24 cellular contexts compared by ENCODE assay signal in the genomic region with DNA sequence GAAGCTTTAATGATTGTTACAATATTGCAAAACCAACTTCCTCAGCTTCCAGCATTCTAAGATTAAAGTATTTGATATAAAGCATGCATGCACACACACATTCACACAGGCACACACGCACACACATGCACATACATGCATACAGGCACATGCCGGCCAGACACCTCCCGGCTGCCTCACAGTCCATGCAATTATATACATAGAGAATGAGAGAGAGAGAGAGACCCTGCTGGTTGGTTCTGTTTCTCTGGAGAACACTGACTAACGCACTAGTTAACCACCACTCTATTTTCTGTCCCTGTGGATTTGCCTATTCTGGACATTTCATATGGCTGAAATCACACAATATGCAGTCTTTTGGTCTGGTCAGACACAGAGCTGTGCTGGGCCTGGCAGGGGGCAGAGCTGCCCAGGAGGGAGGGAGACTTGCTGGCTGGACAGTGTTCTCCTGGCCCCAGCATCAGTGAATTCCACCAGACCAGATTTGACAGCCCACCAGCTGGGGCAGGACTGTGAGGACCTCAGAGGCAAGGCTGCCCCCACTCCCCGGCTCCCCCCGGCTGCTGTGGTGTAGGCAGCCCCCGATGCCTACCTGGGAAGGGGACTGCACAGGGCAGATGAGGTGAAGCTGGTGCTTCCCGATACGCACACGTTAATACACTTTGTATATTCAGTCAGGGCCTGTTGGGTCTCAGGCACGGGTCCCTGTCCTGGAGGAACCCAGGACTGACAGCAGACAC.
A peak's percentile ranks its signal among the peaks of the same experiment; 100 is the strongest.
DNase-seq lines count a peak whose midpoint lies in the region; ATAC-seq, FAIRE-seq and TF ChIP-seq lines count a peak whose summit lies in the region.
"Had no signal": no experiment of that assay in that cellular context is flagged by ENCODE, and none has a peak within 500 bp of the region (broad histone marks: within the 10 kb centered on the region; RNA-seq: fewer than 3 reads in every experiment).

No MANE protein-coding gene starts in this region.

- H3K4ac ChIP-seq in H1 (replicated peaks; ENCODE audit: insufficient read length, low read depth, low read length): no peak overlapping the region

- no peak for FAIRE-seq in H1 (lab: Jason Lieb, UNC)
- FAIRE-seq in kidney (lab: Jason Lieb, UNC): no peak
- FAIRE-seq: A204.1, G401.6, GM12878, GM19239, H54 had no signal

- POLR2A ChIA-PET in H1 (lab: Charles Lee; ENCODE audit: partially characterized antibody): no interaction called here

- H3K79me2 ChIP-seq in H1 (ENCODE audit: control insufficient read depth in 1 of 2, insufficient read depth in 2 of 2, low read length in 2 of 2) (no peaks in the 10 kb centered on the region), neural cell (replicated peaks; ENCODE audit: insufficient read depth, low read length) (no peaks in the 10 kb centered on the region)

- no peaks in the 10 kb centered on the region for H3K36me3 ChIP-seq in H1 (ENCODE audit: control insufficient read depth in 2 of 4, insufficient read depth in 4 of 4, low read length in 3 of 4)
- H3K36me3 ChIP-seq in neural cell (ENCODE audit: insufficient read depth, low read length): no peaks in the 10 kb centered on the region
- H3K36me3 ChIP-seq in kidney (ENCODE audit: control insufficient read depth in 1 of 2, insufficient read depth in 2 of 2, low read length in 2 of 2): no peaks in the 10 kb centered on the region
- H3K36me3 ChIP-seq: BLaER1, HAP-1 had no signal

- H2BK5ac ChIP-seq in H1 (ENCODE audit: low read depth, low read length): no peak overlapping the region

- H4K20me1 ChIP-seq in H1 (replicated peaks in 1 of 2; ENCODE audit: control insufficient read depth in 1 of 2, insufficient read depth in 2 of 2, low read length in 2 of 2): no peaks in the 10 kb centered on the region
- no peaks in the 10 kb centered on the region for H4K20me1 ChIP-seq in neural cell (ENCODE audit: insufficient read depth)
- H4K20me1 ChIP-seq: BLaER1 had no signal

- TF ChIP-seq POLR2A in H1 (IDR thresholded peaks at IDR 0.05; ENCODE audit: control extremely low read depth in 1 of 2, low read depth in 2 of 2, low read length in 2 of 2): no peak

- TF ChIP-seq EP300 in H1 (IDR thresholded peaks at IDR 0.05; ENCODE audit: borderline replicate concordance in 1 of 2, low read depth in 2 of 2, low read length in 2 of 2) (no peak), neural cell (conservative IDR thresholded peaks at IDR 0.05; ENCODE audit: poor library complexity, severe bottlenecking) (no peak)

- WGBS in H1 (ENCODE audit: extremely low coverage in 1 of 2, insufficient coverage in 1 of 2, insufficient read length in 1 of 2, insufficient replicate concordance in 2 of 2, low coverage in 1 of 2, low lambda C conversion rate in 2 of 2, missing lambda C conversion rate in 1 of 2), 2 experiments: 77% methylated on average over 9 of the region's 11 CpGs; no CpG with 5 or more reads in 1 of the 2 experiments

- intact Hi-C loops in Right ventricle myocardium inferior (cut with DNase I): no loop called here
- intact Hi-C loops in left ventricle myocardium superior (cut with micrococcal nuclease): no loop called here
- intact Hi-C loops in kidney (cut with DNase I): no loop called here

- H2AFZ ChIP-seq in H1 (ENCODE audit: low read length) (no peak overlapping the region), neural cell (ENCODE audit: low read depth, low read length) (no peak overlapping the region)
- H2AFZ ChIP-seq: GM23248 had no signal

- CTCF ChIA-PET in H1 (lab: Charles Lee; ENCODE audit: partially characterized antibody): interaction anchor here (0.8 to 1.1 kb wide), 2 partner anchors 75 to 325 kb away, joined by 3 read pairs; no protein-coding TSS in a partner anchor

- no peak for ATAC-seq in Right ventricle myocardium inferior
- no peak for ATAC-seq in left ventricle myocardium superior
- ATAC-seq: CD8-positive, alpha-beta T cell; GM12878 had no signal

- H3K14ac ChIP-seq in H1 (ENCODE audit: insufficient read length): no peak overlapping the region

- no peaks in the 10 kb centered on the region; a peak in 1 of 7 replicates for H3K27me3 ChIP-seq in H1 (replicated peaks in 1 of 4; ENCODE audit: control insufficient read depth in 3 of 4, extremely low read depth in 1 of 4, insufficient read depth in 3 of 4, low read length in 3 of 4)
- H3K27me3 ChIP-seq in neural cell (ENCODE audit: insufficient read depth, low read depth, low read length): no peaks in the 10 kb centered on the region
- H3K27me3 ChIP-seq: BLaER1 had no signal

- no peak overlapping the region for H3K56ac ChIP-seq in H1 (replicated peaks; ENCODE audit: insufficient read length, low read depth, low read length)

- DNase-seq in Right ventricle myocardium inferior (ENCODE audit: missing footprints) (peak; percentile 34), left ventricle myocardium superior (no peak), H1 (ENCODE audit: low read depth in 1 of 2, low spot score in 2 of 2) (no peak), retina (peak; percentile 57), kidney (no peak), NCI-H226 (no peak), H4 (ENCODE audit: low spot score) (no peak)
- DNase-seq: Caco-2; CD4-positive, CD25-positive, alpha-beta regulatory T cell; CD8-positive, alpha-beta T cell; DMS153; DND-41; GM23248; HFFc6 had no signal

- H3K27ac ChIP-seq in H1 (ENCODE audit: low read depth, low read length) (no peak overlapping the region), neural cell (ENCODE audit: low read length) (peak overlapping the region; percentile 53), kidney (ENCODE audit: low read depth in 2 of 2, low read length in 2 of 2) (no peak overlapping the region)
- H3K27ac ChIP-seq: 22Rv1, BLaER1, C4-2B, GM23248 had no signal

- H2BK120ac ChIP-seq in H1 (replicated peaks; ENCODE audit: low read depth, low read length): no peak overlapping the region

- H3K4me2 ChIP-seq in H1 (ENCODE audit: insufficient read depth in 1 of 2, low read depth in 2 of 2, low read length in 2 of 2): no peak overlapping the region
- no peak overlapping the region for H3K4me2 ChIP-seq in neural cell (ENCODE audit: low read length)
- H3K4me2 ChIP-seq: BLaER1 had no signal

- no peaks in the 10 kb centered on the region for H3F3A ChIP-seq in neural cell (ENCODE audit: insufficient read depth, low read length, poor library complexity, severe bottlenecking)

- no peaks in the 10 kb centered on the region for H3K23me2 ChIP-seq in H1 (ENCODE audit: low read depth, low read length)

- H4K8ac ChIP-seq in H1 (ENCODE audit: extremely low read depth, insufficient read depth, low read length): peak overlapping the region; percentile 38; the same call in 1 of the 2 replicates

- H4K5ac ChIP-seq in H1 (ENCODE audit: insufficient read length, low read depth, low read length): no peak overlapping the region

- no peak overlapping the region; the same call in 1 of the 2 replicates for H2AK5ac ChIP-seq in H1 (ENCODE audit: low read depth, low read length)

- TF ChIP-seq RAD21 in H1 (IDR thresholded peaks at IDR 0.05 in 1 of 2, conservative IDR thresholded peaks at IDR 0.05 in 1 of 2; ENCODE audit: low read depth in 2 of 2, low read length in 2 of 2) (no peak), neural cell (conservative IDR thresholded peaks at IDR 0.05) (no peak)

- no peak overlapping the region for H4K91ac ChIP-seq in H1 (replicated peaks; ENCODE audit: insufficient read length, low read length)

- TF ChIP-seq CTCF in H1 (IDR thresholded peaks at IDR 0.05; ENCODE audit: control extremely low read depth in 1 of 3, insufficient read depth in 1 of 3, low read depth in 1 of 3, low read length in 3 of 3) (no peak), neural cell (IDR thresholded peaks at IDR 0.05; ENCODE audit: poor library complexity, severe bottlenecking) (no peak), kidney (IDR thresholded peaks at IDR 0.05; ENCODE audit: borderline replicate concordance, extremely low read depth, insufficient read depth) (no peak)

- H3K9me2 ChIP-seq in neural cell (ENCODE audit: insufficient read depth, low read length): no peaks in the 10 kb centered on the region

- H2BK12ac ChIP-seq in H1 (ENCODE audit: low read depth, low read length): no peak overlapping the region

- H3K9me3 ChIP-seq in H1 (ENCODE audit: insufficient read depth in 2 of 2, low read depth in 1 of 2, low read length in 1 of 2): no peaks in the 10 kb centered on the region
- H3K9me3 ChIP-seq in neural cell (ENCODE audit: low read length): no peaks in the 10 kb centered on the region
- no peaks in the 10 kb centered on the region for H3K9me3 ChIP-seq in kidney (ENCODE audit: control insufficient read depth in 1 of 2, low read length in 2 of 2)
- H3K9me3 ChIP-seq: BLaER1, Caco-2, HAP-1 had no signal

- no peaks in the 10 kb centered on the region for H3K79me1 ChIP-seq in H1 (ENCODE audit: low read depth, low read length)

- H3K4me3 ChIP-seq in H1 (ENCODE audit: extremely low read depth in 1 of 4, insufficient read depth in 2 of 4, low read depth in 3 of 4, low read length in 4 of 4) (no peak overlapping the region), neural cell (ENCODE audit: low read length) (no peak overlapping the region), kidney (ENCODE audit: low read length in 2 of 2) (no peak overlapping the region)
- H3K4me3 ChIP-seq: BLaER1, GM12878, GM23248, HAP-1 had no signal

- H2BK15ac ChIP-seq in H1 (ENCODE audit: low read length): no peak overlapping the region

- H3K4me1 ChIP-seq in H1 (replicated peaks in 1 of 4; ENCODE audit: control insufficient read depth in 3 of 4, insufficient read depth in 4 of 4, low read length in 3 of 4) (peaks cover 0 to 12% (median 7%) of the 10 kb centered on the region in 4 experiments; a peak in 5 of 7 replicates), kidney (ENCODE audit: control insufficient read depth in 1 of 2, insufficient read depth in 1 of 2, low read depth in 1 of 2, low read length in 2 of 2) (no peaks in the 10 kb centered on the region)
- H3K4me1 ChIP-seq: Caco-2, HAP-1 had no signal

- no peak overlapping the region for H2BK20ac ChIP-seq in H1 (ENCODE audit: low read length)

- no peak overlapping the region for H3K18ac ChIP-seq in H1 (ENCODE audit: extremely low read depth, low read length)

- no peak overlapping the region for H3K9ac ChIP-seq in H1 (replicated peaks in 1 of 4; ENCODE audit: extremely low read depth in 1 of 4, low read depth in 3 of 4, low read length in 3 of 4)
- peak overlapping the region; percentile 21 for H3K9ac ChIP-seq in neural cell (ENCODE audit: low read length)
- no peak overlapping the region for H3K9ac ChIP-seq in kidney (ENCODE audit: low read length in 2 of 2)
- H3K9ac ChIP-seq: BLaER1, GM23248 had no signal

- no peak overlapping the region for H3K23ac ChIP-seq in H1 (ENCODE audit: insufficient read length)

TF ChIP-seq in H1, 55 proteins besides CTCF, POLR2A, EP300 and RAD21:
- TF ChIP-seq SP4 (IDR thresholded peaks at IDR 0.05; ENCODE audit: low read length) (no peak), GABPA (IDR thresholded peaks at IDR 0.05; ENCODE audit: borderline replicate concordance, insufficient read depth, low read length) (no peak)

TF ChIP-seq in neural cell, 6 proteins besides CTCF, POLR2A, EP300 and RAD21:
- TF ChIP-seq POLR2AphosphoS5 (IDR thresholded peaks at IDR 0.05) (peak; percentile 56), MXI1 (conservative IDR thresholded peaks at IDR 0.05; ENCODE audit: poor library complexity, severe bottlenecking) (no peak)

Comparison
In these comparisons a context has a peak if more than half of its experiments do, and no peak if none do; other contexts are left out.
1. DNase-seq: peak in Right ventricle myocardium inferior (single experiment) and retina (single experiment); none in left ventricle myocardium superior (single experiment), H1 (0 of 2), kidney (single experiment), NCI-H226 (single experiment) and H4 (single experiment).